ENCODE assay signal across 13 cellular contexts in the genomic region with DNA sequence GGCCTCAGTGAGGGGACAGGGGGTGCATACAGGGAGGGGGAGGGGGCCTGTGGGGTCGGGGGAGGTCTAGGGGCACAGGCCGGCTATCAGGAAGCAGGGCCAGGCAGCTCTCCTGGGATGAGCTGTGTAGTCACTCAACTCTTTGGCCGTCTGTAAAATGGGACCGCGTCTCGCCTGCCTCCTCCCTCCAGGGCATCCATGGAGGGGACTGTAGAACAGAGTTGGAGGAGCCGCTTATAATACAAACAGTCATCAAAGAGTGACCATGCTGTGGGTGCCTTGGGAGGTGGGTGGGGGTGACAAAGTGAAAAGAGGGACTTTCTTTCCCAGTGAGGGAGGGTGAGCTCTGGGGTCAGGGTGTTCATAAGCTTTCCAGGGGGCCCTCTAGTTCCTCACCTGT.
DNase-seq lines count a peak whose midpoint lies in the region; ATAC-seq and TF ChIP-seq lines count a peak whose summit lies in the region.
"Had no signal": no experiment of that assay in that cellular context is flagged by ENCODE, and none has a peak within 500 bp of the region (broad histone marks: within the 10 kb centered on the region; RNA-seq: fewer than 3 reads in every experiment).

No MANE protein-coding gene starts in this region.

- DNase-seq in GM23338 (ENCODE audit: low spot score) (no peak), adrenal gland (no peak), iPS-NIHi11 (ENCODE audit: low spot score) (no peak), NOMO-1 (lab: John Stamatoyannopoulos, UW; ENCODE audit: unreplicated experiment in 2 of 2) (no peak)
- no peak for DNase-seq in activated CD8-positive, alpha-beta memory T cell treated with anti-CD3 and anti-CD28 coated beads, Interleukin-2, amount 10 ng/mL, durations not matched to agents 7 days and 5 days
- DNase-seq: activated naive CD4-positive, alpha-beta T cell; glutamatergic neuron; NCI-H1048; stimulated activated CD4-positive, alpha-beta T cell treated with anti-CD3 and anti-CD28 coated beads, Interleukin-12 subunit alpha, Interleukin-12 subunit beta, amount 100 ng/mL, for 4 hours had no signal

- WGBS in adrenal gland, 4 donors = 54 to 84% (median 64%) methylated on average over 4 to 7 of the region's 7 CpGs

- H3K27me3 Mint-ChIP-seq in GM23338 (ENCODE audit: insufficient read depth, low read depth, poor library complexity) = peaks cover 9% of the 10 kb centered on the region
- peaks cover 14% of the 10 kb centered on the region for H3K27me3 Mint-ChIP-seq in activated CD8-positive, alpha-beta memory T cell treated with anti-CD3 and anti-CD28 coated beads, Interleukin-2, amount 10 ng/mL, durations not matched to agents 7 days and 5 days
- H3K27me3 Mint-ChIP-seq in activated T-helper 17 cell treated with anti-CD3 and anti-CD28 coated beads, Interleukin-2, amount 50 U/mL, for 72 hours = peaks cover 9% of the 10 kb centered on the region

- no peaks in the 10 kb centered on the region for H3F3A ChIP-seq in GM23338 (replicated peaks; ENCODE audit: low read depth)

- H3K79me2 ChIP-seq in GM23338 (replicated peaks; ENCODE audit: insufficient read depth) = no peaks in the 10 kb centered on the region

- H3K4me1 ChIP-seq in GM23338 (ENCODE audit: insufficient read depth) = peaks cover 36% of the 10 kb centered on the region
- H3K4me1 ChIP-seq in adrenal gland (replicated peaks in 1 of 2) = peaks cover 3 to 21% of the 10 kb centered on the region in 2 donors
- H3K4me1 ChIP-seq in mucosa of rectum (ENCODE audit: control insufficient read depth in 2 of 2, insufficient read depth in 2 of 2, low read length in 2 of 2) = peaks cover 16 to 18% of the 10 kb centered on the region in 2 donors
- H3K4me1 ChIP-seq in stomach smooth muscle (ENCODE audit: control insufficient read depth, insufficient read depth, low read length) = peaks cover 61% of the 10 kb centered on the region

- H3K4me1 Mint-ChIP-seq in GM23338 = peaks cover 31% of the 10 kb centered on the region
- peaks cover 13% of the 10 kb centered on the region for H3K4me1 Mint-ChIP-seq in activated CD8-positive, alpha-beta memory T cell treated with anti-CD3 and anti-CD28 coated beads, Interleukin-2, amount 10 ng/mL, durations not matched to agents 7 days and 5 days
- H3K4me1 Mint-ChIP-seq in activated T-helper 17 cell treated with anti-CD3 and anti-CD28 coated beads, Interleukin-2, amount 50 U/mL, for 72 hours = no peaks in the 10 kb centered on the region

- H2AFZ ChIP-seq in GM23338 = peak overlapping the region; percentile 97

- CTCF ChIA-PET in activated CD8-positive, alpha-beta memory T cell treated with anti-CD3 and anti-CD28 coated beads, Interleukin-2, amount 10 ng/mL, durations not matched to agents 7 days and 5 days (lab: Charles Lee) = interaction anchor here (1.7 to 2.1 kb wide), 3 partner anchors 12 to 165 kb away, joined by 5 to 6 read pairs (median 5); no protein-coding TSS in a partner anchor

- intact Hi-C loops in adrenal gland (cut with DNase I) = no loop called here

- H3K4me2 ChIP-seq in GM23338 = no peak overlapping the region

- H3K9me3 ChIP-seq in adrenal gland (replicated peaks in 1 of 3) (no peaks in the 10 kb centered on the region), mucosa of rectum (ENCODE audit: control insufficient read depth in 2 of 2, low read length in 2 of 2) (no peaks in the 10 kb centered on the region), stomach smooth muscle (ENCODE audit: control insufficient read depth in 2 of 2, low read length in 2 of 2) (no peaks in the 10 kb centered on the region)

- H3K27ac ChIP-seq in GM23338 (ENCODE audit: low read depth) (no peak overlapping the region), adrenal gland (peak overlapping the region in 3 of 5 donors; percentile 22 to 82 (median 74)), mucosa of rectum (ENCODE audit: low read depth in 2 of 2, low read length in 2 of 2) (peak overlapping the region; percentile 57 to 73), stomach smooth muscle (ENCODE audit: low read length) (peak overlapping the region; percentile 62)

- H3K4me3 Mint-ChIP-seq in GM23338 = no peak overlapping the region
- no peak overlapping the region for H3K4me3 Mint-ChIP-seq in activated CD8-positive, alpha-beta memory T cell treated with anti-CD3 and anti-CD28 coated beads, Interleukin-2, amount 10 ng/mL, durations not matched to agents 7 days and 5 days
- H3K4me3 Mint-ChIP-seq in activated T-helper 17 cell treated with anti-CD3 and anti-CD28 coated beads, Interleukin-2, amount 50 U/mL, for 72 hours = no peak overlapping the region

- H3K9me3 Mint-ChIP-seq in GM23338 = no peaks in the 10 kb centered on the region
- no peaks in the 10 kb centered on the region for H3K9me3 Mint-ChIP-seq in activated CD8-positive, alpha-beta memory T cell treated with anti-CD3 and anti-CD28 coated beads, Interleukin-2, amount 10 ng/mL, durations not matched to agents 7 days and 5 days (ENCODE audit: low read depth)
- no peaks in the 10 kb centered on the region for H3K9me3 Mint-ChIP-seq in activated T-helper 17 cell treated with anti-CD3 and anti-CD28 coated beads, Interleukin-2, amount 50 U/mL, for 72 hours

- H3K36me3 ChIP-seq in GM23338 (ENCODE audit: insufficient read depth) (no peaks in the 10 kb centered on the region), adrenal gland (replicated peaks in 1 of 2) (no peaks in the 10 kb centered on the region), mucosa of rectum (ENCODE audit: control insufficient read depth in 2 of 2, insufficient read depth in 2 of 2, low read length in 2 of 2) (no peaks in the 10 kb centered on the region), stomach smooth muscle (ENCODE audit: control insufficient read depth in 2 of 2, insufficient read depth in 2 of 2, low read length in 2 of 2) (no peaks in the 10 kb centered on the region)

- no peak overlapping the region for H3K4me3 ChIP-seq in GM23338
- no peak overlapping the region for H3K4me3 ChIP-seq in adrenal gland
- H3K4me3 ChIP-seq in mucosa of rectum (ENCODE audit: low read length in 2 of 2) = no peak overlapping the region
- no peak overlapping the region for H3K4me3 ChIP-seq in stomach smooth muscle (ENCODE audit: low read length in 2 of 2)

- no peak for TF ChIP-seq POLR2A in adrenal gland (IDR thresholded peaks at IDR 0.05)

- no peak overlapping the region for H3K27ac Mint-ChIP-seq in GM23338
- no peak overlapping the region for H3K27ac Mint-ChIP-seq in activated CD8-positive, alpha-beta memory T cell treated with anti-CD3 and anti-CD28 coated beads, Interleukin-2, amount 10 ng/mL, durations not matched to agents 7 days and 5 days
- H3K27ac Mint-ChIP-seq in activated T-helper 17 cell treated with anti-CD3 and anti-CD28 coated beads, Interleukin-2, amount 50 U/mL, for 72 hours = no peak overlapping the region

- no peaks in the 10 kb centered on the region for H3K36me3 Mint-ChIP-seq in GM23338 (ENCODE audit: low read depth)
- no peaks in the 10 kb centered on the region for H3K36me3 Mint-ChIP-seq in activated CD8-positive, alpha-beta memory T cell treated with anti-CD3 and anti-CD28 coated beads, Interleukin-2, amount 10 ng/mL, durations not matched to agents 7 days and 5 days
- H3K36me3 Mint-ChIP-seq in activated T-helper 17 cell treated with anti-CD3 and anti-CD28 coated beads, Interleukin-2, amount 50 U/mL, for 72 hours (ENCODE audit: low read depth) = no peaks in the 10 kb centered on the region

- H3K9me2 ChIP-seq in GM23338 (ENCODE audit: insufficient read depth) = no peaks in the 10 kb centered on the region; the same call in 1 of the 2 replicates

- H3K9ac ChIP-seq in mucosa of rectum (ENCODE audit: low read depth in 1 of 2, low read length in 2 of 2) = no peak overlapping the region
- no peak overlapping the region for H3K9ac ChIP-seq in stomach smooth muscle (ENCODE audit: low read length in 2 of 2)

- no peak for TF ChIP-seq CTCF in GM23338 (conservative IDR thresholded peaks at IDR 0.05; ENCODE audit: low read depth in 2 of 2)
- no peak for TF ChIP-seq CTCF in adrenal gland (IDR thresholded peaks at IDR 0.05)

- H3K27me3 ChIP-seq in GM23338 (ENCODE audit: insufficient read depth) = no peaks in the 10 kb centered on the region
- H3K27me3 ChIP-seq in adrenal gland = no peaks in the 10 kb centered on the region
- H3K27me3 ChIP-seq in mucosa of rectum (ENCODE audit: control insufficient read depth in 2 of 2, insufficient read depth in 2 of 2, low read length in 2 of 2) = no peaks in the 10 kb centered on the region
- H3K27me3 ChIP-seq in stomach smooth muscle (ENCODE audit: control insufficient read depth in 1 of 2, insufficient read depth in 2 of 2, low read length in 2 of 2) = no peaks in the 10 kb centered on the region

- no peak for ATAC-seq in GM23338
- ATAC-seq in activated CD8-positive, alpha-beta memory T cell treated with anti-CD3 and anti-CD28 coated beads, Interleukin-2, amount 10 ng/mL, durations not matched to agents 7 days and 5 days = no peak
- no peak for ATAC-seq in activated T-helper 17 cell treated with anti-CD3 and anti-CD28 coated beads, Interleukin-2, amount 50 U/mL, for 72 hours (replicated peaks)
- ATAC-seq: SK-N-SH treated with all-trans-retinoic acid at 6 μM for 48 hours had no signal

- no peaks in the 10 kb centered on the region for H4K20me1 ChIP-seq in GM23338 (replicated peaks; ENCODE audit: insufficient read depth)

TF ChIP-seq in GM23338, 12 proteins besides CTCF, POLR2A, EP300 and RAD21 (continues in another document):
- TF ChIP-seq POLR2AphosphoS5 (IDR thresholded peaks at IDR 0.05; ENCODE audit: low read depth) = no peak
- TF ChIP-seq EZH2 (IDR thresholded peaks at IDR 0.05; ENCODE audit: low read depth, unreplicated experiment) = no peak
- no peak for TF ChIP-seq ZNF331 (CRISPR knock-in tag; IDR thresholded peaks at IDR 0.05; ENCODE audit: low read depth)
